9 cellular contexts compared by ENCODE assay signal in genomic region chr6:4848382-4849068, GRCh38.
DNase-seq lines count a peak whose midpoint lies in the region; ATAC-seq and TF ChIP-seq lines count a peak whose summit lies in the region.
"Had no signal": no experiment of that assay in that cellular context is flagged by ENCODE, and none has a peak within 500 bp of the region (broad histone marks: within the 10 kb centered on the region; RNA-seq: fewer than 3 reads in every experiment).

No MANE protein-coding gene starts in this region.

- H3K4me3 ChIP-seq in BE2C (ENCODE audit: low read depth, low read length) (no peak overlapping the region), astrocyte of the cerebellum (ENCODE audit: low read depth, low read length) (no peak overlapping the region), H7 (ENCODE audit: insufficient read depth, low read depth, low read length) (no peak overlapping the region)

- H3K27me3 ChIP-seq in BE2C (no peaks in the 10 kb centered on the region), H7 (ENCODE audit: control insufficient read depth, insufficient read depth, low read length) (no peaks in the 10 kb centered on the region)

- in situ Hi-C loops in astrocyte of the cerebellum (cut with HindIII; ENCODE audit: low sequenced_read_pairs) = no loop called here

- H3K4me1 ChIP-seq in BE2C = no peaks in the 10 kb centered on the region; the same call in 1 of the 2 replicates

- DNase-seq in BE2C (no peak), HCEC 1CT (peak; percentile 1), astrocyte of the cerebellum (ENCODE audit: low read depth) (no peak), left lobe of liver (ENCODE audit: low spot score) (no peak), sciatic nerve (ENCODE audit: low spot score) (no peak), H7 (no peak), MV-4-11 (lab: John Stamatoyannopoulos, UW) (no peak)
- no peak for DNase-seq in NK-92 treated with Interleukin-12 subunit alpha and Interleukin-12 subunit beta, amount 100 ng/mL, for 24 hours (lab: John Stamatoyannopoulos, UW)
- DNase-seq: NCI-H774 had no signal

- H3K36me3 ChIP-seq in BE2C = no peaks in the 10 kb centered on the region
- no peaks in the 10 kb centered on the region for H3K36me3 ChIP-seq in H7 (replicated peaks; ENCODE audit: control insufficient read depth, insufficient read depth, low read length)

- intact Hi-C loops in sciatic nerve (cut with DNase I) = no loop called here

- no peaks in the 10 kb centered on the region for H3K9me3 ChIP-seq in BE2C

- peak; percentile 49 for ATAC-seq in left lobe of liver
- ATAC-seq in sciatic nerve = no peak

- TF ChIP-seq CTCF in BE2C (IDR thresholded peaks at IDR 0.05; ENCODE audit: low read depth, low read length) (peak; percentile 47), astrocyte of the cerebellum (IDR thresholded peaks at IDR 0.05; ENCODE audit: low read depth, low read length, missing control alignments) (peak; percentile 32)
